4 cellular contexts compared by ENCODE assay signal in genomic region chr1:1468196-1468985, GRCh38. TPM values are rescaled to one million over a fixed set of nuclear protein-coding genes. Genes with fewer than 3 reads are reported as not detected.
"Had no signal": no experiment of that assay in that cellular context is flagged by ENCODE, and none has a peak within 500 bp of the region (broad histone marks: within the 10 kb centered on the region; RNA-seq: fewer than 3 reads in every experiment).

No MANE protein-coding gene starts in this region.

RNA-seq across cellular contexts. Expression of gene ATAD3C, which starts 18.9 kb away (rescaled TPM):
- total RNA-seq: RPMI7951, SJSA1 had no signal

RNA-seq across cellular contexts. Expression of gene VWA1, which starts 32.9 kb away (rescaled TPM):
- total RNA-seq: OCI-LY7 had no signal

RNA-seq across cellular contexts. Expression of gene ANKRD65, which starts 47.3 kb away (rescaled TPM):
- total RNA-seq: OCI-LY7, RPMI7951, SJSA1, SK-MEL-5 had no signal
